9 cellular contexts compared by ENCODE assay signal in the genomic region with DNA sequence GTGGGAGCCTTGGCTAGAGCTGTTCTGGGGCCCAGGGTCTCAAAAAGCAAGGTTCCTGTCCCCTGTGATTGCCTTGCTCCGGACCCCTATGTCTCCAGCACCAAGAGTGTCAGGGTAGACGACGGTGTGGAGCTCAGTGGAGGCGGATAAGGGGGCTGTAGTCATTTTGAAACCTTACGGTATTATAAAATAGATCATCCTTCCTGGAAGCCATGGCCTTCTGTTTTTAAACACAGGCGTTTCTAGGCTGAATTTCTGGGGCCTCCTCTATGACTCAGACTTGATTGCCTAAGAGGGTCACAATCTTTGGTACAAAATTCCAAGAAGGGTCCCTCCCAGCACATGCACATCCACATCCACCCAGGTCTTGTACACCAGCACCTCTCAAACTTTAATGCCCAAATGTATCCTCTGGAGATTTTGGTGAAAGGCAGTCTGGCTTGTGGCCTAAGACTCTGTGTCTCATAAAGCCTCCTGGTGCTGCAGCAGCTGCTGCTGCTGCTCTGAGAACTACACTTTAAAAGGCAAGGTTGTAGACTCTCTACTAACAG.
DNase-seq lines count a peak whose midpoint lies in the region; ATAC-seq and TF ChIP-seq lines count a peak whose summit lies in the region.
"Had no signal": no experiment of that assay in that cellular context is flagged by ENCODE, and none has a peak within 500 bp of the region (broad histone marks: within the 10 kb centered on the region; RNA-seq: fewer than 3 reads in every experiment).

No MANE protein-coding gene starts in this region.

- peak overlapping the region; percentile 77 for H3K27ac ChIP-seq in CD4-positive, CD25-positive, alpha-beta regulatory T cell (ENCODE audit: insufficient read depth, low read length, poor library complexity, severe bottlenecking)
- peak overlapping the region; percentile 70 to 83 (median 75) for H3K27ac ChIP-seq in Peyer's patch

- ATAC-seq in CD4-positive, CD25-positive, alpha-beta regulatory T cell (ENCODE audit: low read depth in 2 of 2) = peak; percentile 69 to 71
- peak; percentile 26 for ATAC-seq in GM21737 (IDR thresholded peaks at IDR 0.05; ENCODE audit: unreplicated experiment)
- peak; percentile 40 for ATAC-seq in effector memory CD8-positive, alpha-beta T cell (replicated peaks)

- TF ChIP-seq CTCF in Peyer's patch (IDR thresholded peaks at IDR 0.05) = no peak

- H3K4me1 ChIP-seq in CD4-positive, CD25-positive, alpha-beta regulatory T cell (ENCODE audit: control insufficient read depth, insufficient read depth, low read length, poor library complexity, severe bottlenecking) = peaks cover 32% of the 10 kb centered on the region
- peaks cover 0 to 30% (median 9%) of the 10 kb centered on the region in 4 donors for H3K4me1 ChIP-seq in Peyer's patch

- peak overlapping the region; percentile 63 for H3K4me3 ChIP-seq in CD4-positive, CD25-positive, alpha-beta regulatory T cell (ENCODE audit: low read depth, low read length)
- H3K4me3 ChIP-seq in Peyer's patch = no peak overlapping the region

- H3K27ac Mint-ChIP-seq in CD4-positive, CD25-positive, alpha-beta regulatory T cell = peak overlapping the region; percentile 85 to 99 (median 98)
- H3K27ac Mint-ChIP-seq in effector memory CD8-positive, alpha-beta T cell = peak overlapping the region; percentile 94 to 99
- H3K27ac Mint-ChIP-seq: brain had no signal

- peak in 1 of 3 donors; percentile 88 for DNase-seq in CD4-positive, CD25-positive, alpha-beta regulatory T cell
- DNase-seq in Peyer's patch (no peak), NCI-H446 treated with DMSO at 0.1 percent for 48 hours (lab: John Stamatoyannopoulos, UW) (no peak), ACHN (no peak), NCI-H510A treated with DMSO at 0.1 percent for 48 hours (lab: John Stamatoyannopoulos, UW) (no peak)
- no peak for DNase-seq in effector memory CD8-positive, alpha-beta T cell
- DNase-seq in stimulated activated CD4-positive, alpha-beta T cell treated with anti-CD3 and anti-CD28 coated beads, Interleukin-12 subunit alpha, Interleukin-12 subunit beta, amount 100 ng/mL, for 48 hours (ENCODE audit: low read depth in 2 of 3, low spot score in 1 of 3) = peak in 2 of 3 donors; percentile 31 to 34

- H3K27me3 Mint-ChIP-seq in CD4-positive, CD25-positive, alpha-beta regulatory T cell = no peaks in the 10 kb centered on the region
- H3K27me3 Mint-ChIP-seq in effector memory CD8-positive, alpha-beta T cell = no peaks in the 10 kb centered on the region

- H3K9me3 ChIP-seq in CD4-positive, CD25-positive, alpha-beta regulatory T cell (ENCODE audit: control insufficient read depth in 2 of 2, low read length in 2 of 2) = no peaks in the 10 kb centered on the region
- H3K9me3 ChIP-seq in Peyer's patch = no peaks in the 10 kb centered on the region

- in situ Hi-C loops in ACHN (cut with HindIII; ENCODE audit: low pct_ligation_motif_present, low pct_unique_long_range_greater_than_20kb, low sequenced_read_pairs) = no loop called here

- H3K36me3 Mint-ChIP-seq in CD4-positive, CD25-positive, alpha-beta regulatory T cell = peaks cover 5% of the 10 kb centered on the region
- peaks cover 6% of the 10 kb centered on the region for H3K36me3 Mint-ChIP-seq in effector memory CD8-positive, alpha-beta T cell (ENCODE audit: insufficient read depth)
- H3K36me3 Mint-ChIP-seq: brain had no signal

- H3K27me3 ChIP-seq in CD4-positive, CD25-positive, alpha-beta regulatory T cell (ENCODE audit: control insufficient read depth, insufficient read depth, low read length) = no peaks in the 10 kb centered on the region
- no peaks in the 10 kb centered on the region for H3K27me3 ChIP-seq in Peyer's patch

- no peaks in the 10 kb centered on the region for H3K36me3 ChIP-seq in CD4-positive, CD25-positive, alpha-beta regulatory T cell (ENCODE audit: control insufficient read depth, insufficient read depth, low read length)
- H3K36me3 ChIP-seq in Peyer's patch = no peaks in the 10 kb centered on the region

- peaks cover 0 to 6% (median 4%) of the 10 kb centered on the region in 7 donors for H3K9me3 Mint-ChIP-seq in CD4-positive, CD25-positive, alpha-beta regulatory T cell
- H3K9me3 Mint-ChIP-seq in effector memory CD8-positive, alpha-beta T cell = peaks cover 0 to 2% of the 10 kb centered on the region in 2 donors

- H3K4me3 Mint-ChIP-seq in CD4-positive, CD25-positive, alpha-beta regulatory T cell = peak overlapping the region; percentile 4 to 76 (median 68)
- peak overlapping the region; percentile 69 to 70 for H3K4me3 Mint-ChIP-seq in effector memory CD8-positive, alpha-beta T cell
- H3K4me3 Mint-ChIP-seq: brain had no signal

- no peak for TF ChIP-seq POLR2A in Peyer's patch (IDR thresholded peaks at IDR 0.05)

- peaks cover 25 to 64% (median 41%) of the 10 kb centered on the region in 4 donors for H3K4me1 Mint-ChIP-seq in CD4-positive, CD25-positive, alpha-beta regulatory T cell
- peaks cover 57 to 58% of the 10 kb centered on the region in 2 donors for H3K4me1 Mint-ChIP-seq in effector memory CD8-positive, alpha-beta T cell (ENCODE audit: low read depth in 2 of 2)
- H3K4me1 Mint-ChIP-seq: brain had no signal

Comparison
In these comparisons a context has a peak if more than half of its experiments do, and no peak if none do; other contexts are left out.
1. DNase-seq: peak in stimulated activated CD4-positive, alpha-beta T cell treated with anti-CD3 and anti-CD28 coated beads, Interleukin-12 subunit alpha, Interleukin-12 subunit beta, amount 100 ng/mL, for 48 hours (2 of 3); none in Peyer's patch (0 of 3), effector memory CD8-positive, alpha-beta T cell (0 of 3), NCI-H446 treated with DMSO at 0.1 percent for 48 hours (single experiment), ACHN (single experiment) and NCI-H510A treated with DMSO at 0.1 percent for 48 hours (single experiment).
2. Peak in every context shown above with its lines, with median percentiles within 50 percentile points of each other: ATAC-seq.